Comparison of ENCODE assay signal across 21 cellular contexts in the genomic region with DNA sequence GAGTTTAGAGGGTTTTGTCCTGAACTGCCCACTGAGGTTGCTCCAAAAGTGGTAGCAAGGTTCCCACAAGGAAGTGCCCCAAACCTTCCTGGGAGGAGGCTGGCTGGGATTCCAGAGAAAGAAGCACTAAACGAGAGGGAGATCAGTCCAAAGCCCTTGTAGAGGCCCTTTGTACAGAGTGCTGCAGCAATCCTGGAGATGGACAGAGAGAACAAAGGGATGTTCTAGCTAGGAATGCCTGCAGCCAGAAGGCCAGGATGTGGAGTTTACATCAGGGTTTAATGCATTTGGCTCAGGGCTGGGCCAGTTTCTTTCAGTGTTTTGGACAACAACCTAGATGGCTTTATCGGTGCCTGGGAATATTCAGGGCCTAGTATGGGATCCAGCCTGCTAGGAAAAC.
"Had no signal": no experiment of that assay in that cellular context is flagged by ENCODE, and none has a peak within 500 bp of the region (broad histone marks: within the 10 kb centered on the region; RNA-seq: fewer than 3 reads in every experiment).

No MANE protein-coding gene starts in this region.

- H3K27ac ChIP-seq: coronary artery, esophagus muscularis mucosa, left lung, prostate gland, right atrium auricular region, stomach, thyroid gland, vagina had no signal

- H3K4me3 ChIP-seq: coronary artery, esophagus muscularis mucosa, left lung, prostate gland, right atrium auricular region, stomach, thyroid gland, vagina had no signal

- H3K36me3 Mint-ChIP-seq: naive thymus-derived CD4-positive, alpha-beta T cell; stimulated activated effector memory CD8-positive, alpha-beta T cell treated with anti-CD3 and anti-CD28 coated beads, Interleukin-12 subunit alpha, Interleukin-12 subunit beta, amount 100 ng/mL, for 72 hours had no signal

- H3K27ac Mint-ChIP-seq: naive thymus-derived CD4-positive, alpha-beta T cell; nephron; stimulated activated effector memory CD8-positive, alpha-beta T cell treated with anti-CD3 and anti-CD28 coated beads, Interleukin-12 subunit alpha, Interleukin-12 subunit beta, amount 100 ng/mL, for 72 hours had no signal

- H3K27me3 Mint-ChIP-seq: naive thymus-derived CD4-positive, alpha-beta T cell had no signal

- H3K4me1 Mint-ChIP-seq: naive thymus-derived CD4-positive, alpha-beta T cell; stimulated activated effector memory CD8-positive, alpha-beta T cell treated with anti-CD3 and anti-CD28 coated beads, Interleukin-12 subunit alpha, Interleukin-12 subunit beta, amount 100 ng/mL, for 72 hours had no signal

- DNase-seq: dermis blood vessel endothelial cell; effector memory CD4-positive, alpha-beta T cell; head of caudate nucleus; left cardiac atrium; left lung; mesendoderm; midbrain; naive thymus-derived CD4-positive, alpha-beta T cell; stimulated activated CD4-positive, alpha-beta T cell treated with anti-CD3 and anti-CD28 coated beads, Interleukin-2, amount 100 ng/mL, for 24 hours; stimulated activated CD4-positive, alpha-beta T cell treated with anti-CD3 and anti-CD28 coated beads, Interleukin-4, amount 100 ng/mL, for 24 hours; stimulated activated naive CD4-positive, alpha-beta T cell treated with Interleukin-2 at 50 U/mL for 16 hours; stomach; thyroid gland; trophoblast cell had no signal

- H3K4me3 Mint-ChIP-seq: naive thymus-derived CD4-positive, alpha-beta T cell; nephron; stimulated activated effector memory CD8-positive, alpha-beta T cell treated with anti-CD3 and anti-CD28 coated beads, Interleukin-12 subunit alpha, Interleukin-12 subunit beta, amount 100 ng/mL, for 72 hours had no signal

- H3K4me1 ChIP-seq: esophagus muscularis mucosa, left lung, prostate gland, right atrium auricular region, stomach, thyroid gland, vagina had no signal

- H3K27me3 ChIP-seq: esophagus muscularis mucosa, left lung, right atrium auricular region, stomach, thyroid gland, vagina had no signal

- H3K9me3 ChIP-seq: esophagus muscularis mucosa, left lung, prostate gland, right atrium auricular region, stomach, thyroid gland, vagina had no signal

- H3K36me3 ChIP-seq: esophagus muscularis mucosa, left lung, prostate gland, right atrium auricular region, stomach, thyroid gland, vagina had no signal

- H3K9me3 Mint-ChIP-seq: nephron had no signal
